ENCODE assay signal across 9 cellular contexts in genomic region chr14:104686624-104687517, GRCh38. TPM values are rescaled to one million over a fixed set of nuclear protein-coding genes. Genes with fewer than 3 reads are reported as not detected.
A peak's percentile ranks its signal among the peaks of the same experiment; 100 is the strongest.
DNase-seq lines count a peak whose midpoint lies in the region; ATAC-seq and FAIRE-seq lines count a peak whose summit lies in the region.
"Had no signal": no experiment of that assay in that cellular context is flagged by ENCODE, and none has a peak within 500 bp of the region (broad histone marks: within the 10 kb centered on the region; RNA-seq: fewer than 3 reads in every experiment).

No MANE protein-coding gene starts in this region.

- H3K9me3 ChIP-seq in KOPT-K1 (ENCODE audit: insufficient read depth, low read length, poor library complexity, severe bottlenecking): no peaks in the 10 kb centered on the region

- no peaks in the 10 kb centered on the region for H3K27me3 ChIP-seq in layer of hippocampus (ENCODE audit: control insufficient read depth, insufficient read depth, low read length)

- no peaks in the 10 kb centered on the region for H3K27me3 Mint-ChIP-seq in activated T-helper 17 cell treated with anti-CD3 and anti-CD28 coated beads, Interleukin-2, amount 50 U/mL, for 72 hours

- H3K27ac ChIP-seq in KOPT-K1 (ENCODE audit: low read depth, low read length, poor library complexity, severe bottlenecking) (peak overlapping the region; percentile 32), layer of hippocampus (ENCODE audit: low read depth, low read length) (peak overlapping the region; percentile 18), substantia nigra (ENCODE audit: low read depth, low read length, poor library complexity, severe bottlenecking) (peak overlapping the region; percentile 94)

- no peak for FAIRE-seq in RCC 7860 (lab: Jason Lieb, UNC)

- peak overlapping the region; percentile 53 for H3K4me3 Mint-ChIP-seq in activated T-helper 17 cell treated with anti-CD3 and anti-CD28 coated beads, Interleukin-2, amount 50 U/mL, for 72 hours

- H3K36me3 Mint-ChIP-seq in activated T-helper 17 cell treated with anti-CD3 and anti-CD28 coated beads, Interleukin-2, amount 50 U/mL, for 72 hours (ENCODE audit: low read depth): no peaks in the 10 kb centered on the region

- no peak for DNase-seq in substantia nigra (lab: John Stamatoyannopoulos, UW)
- DNase-seq in HuH-7.5 (ENCODE audit: low spot score): no peak
- DNase-seq in cerebellar cortex (ENCODE audit: low spot score): no peak
- DNase-seq in RCC 7860 (ENCODE audit: low spot score): no peak
- DNase-seq: islet precursor cell, SW 1271 had no signal

- H3K27ac Mint-ChIP-seq in activated T-helper 17 cell treated with anti-CD3 and anti-CD28 coated beads, Interleukin-2, amount 50 U/mL, for 72 hours: peak overlapping the region; percentile 68

- H3K4me1 Mint-ChIP-seq in activated T-helper 17 cell treated with anti-CD3 and anti-CD28 coated beads, Interleukin-2, amount 50 U/mL, for 72 hours: peaks cover 11% of the 10 kb centered on the region

- no peaks in the 10 kb centered on the region for H3K9me3 Mint-ChIP-seq in activated T-helper 17 cell treated with anti-CD3 and anti-CD28 coated beads, Interleukin-2, amount 50 U/mL, for 72 hours

- H3K36me3 ChIP-seq in KOPT-K1 (ENCODE audit: insufficient read depth, low read length): peaks cover 3% of the 10 kb centered on the region; the same call in 1 of the 2 replicates

- ATAC-seq in activated T-helper 17 cell treated with anti-CD3 and anti-CD28 coated beads, Interleukin-2, amount 50 U/mL, for 72 hours (replicated peaks): peak; percentile 2

RNA-seq across cellular contexts. Expression of gene INF2, which starts 2.5 kb away (rescaled TPM):
- 10 to 100 TPM; 61.9 to 87.8 TPM for total RNA-seq in activated T-helper 17 cell treated with anti-CD3 and anti-CD28 coated beads, Interleukin-2, amount 50 U/mL, for 72 hours

RNA-seq across cellular contexts. Expression of gene ADSS1, which starts 37.2 kb away (rescaled TPM):
- 1 to 10 TPM in 1 of 2 donors, under 1 TPM in 1; 0.91 to 2.4 TPM for total RNA-seq in activated T-helper 17 cell treated with anti-CD3 and anti-CD28 coated beads, Interleukin-2, amount 50 U/mL, for 72 hours

Comparison
In these comparisons a context has a peak if more than half of its experiments do, and no peak if none do; other contexts are left out.
1. H3K27ac ChIP-seq: peak in every context shown above with its lines; median percentile 94 in substantia nigra; 32 in KOPT-K1; 18 in layer of hippocampus.